In genomic region chr2:44040365-44040764, GRCh38 we compare ENCODE assay signal across 32 cellular contexts.
"Had no signal": no experiment of that assay in that cellular context is flagged by ENCODE, and none has a peak within 500 bp of the region (broad histone marks: within the 10 kb centered on the region; RNA-seq: fewer than 3 reads in every experiment).

No MANE protein-coding gene starts in this region.

- H3K9me3 ChIP-seq: adrenal gland, body of pancreas, esophagus squamous epithelium had no signal

- ATAC-seq: activated CD4-positive, alpha-beta T cell treated with anti-CD3 and anti-CD28 coated beads for 36 hours; activated CD8-positive, alpha-beta memory T cell treated with anti-CD3 and anti-CD28 coated beads, Interleukin-2, amount 10 ng/mL, durations not matched to agents 7 days and 5 days; activated CD8-positive, alpha-beta T cell treated with anti-CD3 and anti-CD28 coated beads, Interleukin-2, amount 10 ng/mL, durations not matched to agents 7 days and 5 days; activated naive CD8-positive, alpha-beta T cell treated with anti-CD3 and anti-CD28 coated beads, Interleukin-2, amount 50 U/mL, for 24 hours; body of pancreas; T-helper 17 cell had no signal

- H3K27ac ChIP-seq: adrenal gland, body of pancreas, epithelial cell of prostate, esophagus squamous epithelium, WERI-Rb-1 had no signal

- DNase-seq: activated CD4-positive, alpha-beta memory T cell treated with anti-CD3 and anti-CD28 coated beads for 36 hours; activated CD4-positive, alpha-beta T cell treated with anti-CD3 and anti-CD28 coated beads for 36 hours; activated CD4-positive, alpha-beta T cell treated with anti-CD3 and anti-CD28 coated beads, Interleukin-2, amount 10 ng/mL, durations not matched to agents 24 days and 14 days; activated CD4-positive, CD25-positive, alpha-beta regulatory T cell; activated CD4-positive, CD25-positive, alpha-beta regulatory T cell treated with anti-CD3 and anti-CD28 coated beads, Interleukin-2, amount 50 U/mL, for 72 hours; activated CD8-positive, alpha-beta memory T cell treated with anti-CD3 and anti-CD28 coated beads, Interleukin-2, amount 10 ng/mL, durations not matched to agents 7 days and 5 days; activated CD8-positive, alpha-beta memory T cell treated with anti-CD3 and anti-CD28 coated beads, Interleukin-2, amount 50 U/mL, for 4 hours; activated CD8-positive, alpha-beta T cell treated with anti-CD3 and anti-CD28 coated beads, Interleukin-2, amount 10 ng/mL, durations not matched to agents 7 days and 5 days; activated effector memory CD4-positive, alpha-beta T cell treated with anti-CD3 and anti-CD28 coated beads, Interleukin-2, amount 50 U/mL, for 16 hours; activated naive CD4-positive, alpha-beta T cell treated with anti-CD3 and anti-CD28 coated beads for 36 hours; activated naive CD8-positive, alpha-beta T cell treated with anti-CD3 and anti-CD28 coated beads for 36 hours; activated naive CD8-positive, alpha-beta T cell treated with anti-CD3 and anti-CD28 coated beads, Interleukin-2, amount 50 U/mL, for 24 hours; activated T-cell treated with anti-CD3 and anti-CD28 coated beads, Interleukin-2, amount 50 U/mL, for 1 hour; activated T-cell treated with anti-CD3 and anti-CD28 coated beads, Interleukin-2, amount 50 U/mL, for 48 hours; adrenal gland; amygdala; aorta; body of pancreas; caudate nucleus; cortex of kidney; effector CD8-positive, alpha-beta T cell; esophagus squamous epithelium; foreskin melanocyte; head of caudate nucleus; T-helper 17 cell; T1000; WERI-Rb-1 had no signal

- H3K4me1 Mint-ChIP-seq: activated CD4-positive, alpha-beta T cell treated with anti-CD3 and anti-CD28 coated beads for 36 hours; activated CD4-positive, alpha-beta T cell treated with anti-CD3 and anti-CD28 coated beads, Interleukin-2, amount 10 ng/mL, durations not matched to agents 24 days and 14 days; activated naive CD8-positive, alpha-beta T cell treated with anti-CD3 and anti-CD28 coated beads for 36 hours; activated naive CD8-positive, alpha-beta T cell treated with anti-CD3 and anti-CD28 coated beads, Interleukin-2, amount 50 U/mL, for 24 hours had no signal

- H3K4me3 ChIP-seq: adrenal gland, body of pancreas, esophagus squamous epithelium had no signal

- H3K27ac Mint-ChIP-seq: activated CD4-positive, alpha-beta memory T cell treated with anti-CD3 and anti-CD28 coated beads for 36 hours; activated CD4-positive, alpha-beta T cell treated with anti-CD3 and anti-CD28 coated beads, Interleukin-2, amount 10 ng/mL, durations not matched to agents 24 days and 14 days; activated CD8-positive, alpha-beta memory T cell treated with anti-CD3 and anti-CD28 coated beads, Interleukin-2, amount 10 ng/mL, durations not matched to agents 7 days and 5 days; activated CD8-positive, alpha-beta T cell treated with anti-CD3 and anti-CD28 coated beads, Interleukin-2, amount 10 ng/mL, durations not matched to agents 7 days and 5 days; activated naive CD4-positive, alpha-beta T cell treated with anti-CD3 and anti-CD28 coated beads for 36 hours; activated naive CD4-positive, alpha-beta T cell treated with anti-CD3 and anti-CD28 coated beads, Interleukin-2, amount 50 U/mL, for 24 hours; activated naive CD8-positive, alpha-beta T cell treated with anti-CD3 and anti-CD28 coated beads for 36 hours; activated naive CD8-positive, alpha-beta T cell treated with anti-CD3 and anti-CD28 coated beads, Interleukin-2, amount 50 U/mL, for 24 hours; activated T-helper 1 cell treated with anti-CD3 and anti-CD28 coated beads, Interleukin-12 subunit alpha, Interleukin-12 subunit beta, Interleukin-2, Interleukin-4 antibody, amounts not matched to agents 30 ng/mL and 10 ng/mL and 1 ng/mL, durations not matched to agents 14 hours and 24 hours and 36 hours; activated T-helper 2 cell treated with anti-CD3 and anti-CD28 coated beads, Interferon-gamma antibody, Interleukin-2, Interleukin-4, amounts not matched to agents 10 μg/mL and 5 μg/mL and 100 μg/mL, durations not matched to agents 14 hours and 24 hours and 36 hours; T-helper 17 cell; T-helper 2 cell treated with Interferon-gamma antibody and Interleukin-4, amounts not matched to agents 5 μg/mL and 100 μg/mL, for 36 hours had no signal

- H3K27me3 Mint-ChIP-seq: activated CD4-positive, alpha-beta memory T cell treated with anti-CD3 and anti-CD28 coated beads for 36 hours; activated CD8-positive, alpha-beta memory T cell treated with anti-CD3 and anti-CD28 coated beads, Interleukin-2, amount 10 ng/mL, durations not matched to agents 7 days and 5 days; activated naive CD4-positive, alpha-beta T cell treated with anti-CD3 and anti-CD28 coated beads, Interleukin-2, amount 50 U/mL, for 24 hours; activated naive CD8-positive, alpha-beta T cell treated with anti-CD3 and anti-CD28 coated beads for 36 hours; activated naive CD8-positive, alpha-beta T cell treated with anti-CD3 and anti-CD28 coated beads, Interleukin-2, amount 50 U/mL, for 24 hours; T-helper 17 cell had no signal

- H3K9me3 Mint-ChIP-seq: activated CD4-positive, alpha-beta memory T cell treated with anti-CD3 and anti-CD28 coated beads for 36 hours; activated CD4-positive, alpha-beta T cell treated with anti-CD3 and anti-CD28 coated beads, Interleukin-2, amount 10 ng/mL, durations not matched to agents 24 days and 14 days; activated naive CD4-positive, alpha-beta T cell treated with anti-CD3 and anti-CD28 coated beads for 36 hours; activated naive CD4-positive, alpha-beta T cell treated with anti-CD3 and anti-CD28 coated beads, Interleukin-2, amount 50 U/mL, for 24 hours; activated naive CD8-positive, alpha-beta T cell treated with anti-CD3 and anti-CD28 coated beads for 36 hours; activated naive CD8-positive, alpha-beta T cell treated with anti-CD3 and anti-CD28 coated beads, Interleukin-2, amount 50 U/mL, for 24 hours; activated T-helper 1 cell treated with anti-CD3 and anti-CD28 coated beads, Interleukin-12 subunit alpha, Interleukin-12 subunit beta, Interleukin-2, Interleukin-4 antibody, amounts not matched to agents 30 ng/mL and 10 ng/mL and 1 ng/mL, durations not matched to agents 14 hours and 24 hours and 36 hours; activated T-helper 2 cell treated with anti-CD3 and anti-CD28 coated beads, Interferon-gamma antibody, Interleukin-2, Interleukin-4, amounts not matched to agents 10 μg/mL and 5 μg/mL and 100 μg/mL, durations not matched to agents 14 hours and 24 hours and 36 hours; T-helper 2 cell treated with Interferon-gamma antibody and Interleukin-4, amounts not matched to agents 5 μg/mL and 100 μg/mL, for 36 hours had no signal

- H3K4me3 Mint-ChIP-seq: activated CD4-positive, alpha-beta memory T cell treated with anti-CD3 and anti-CD28 coated beads for 36 hours; activated CD4-positive, alpha-beta T cell treated with anti-CD3 and anti-CD28 coated beads for 36 hours; activated CD4-positive, alpha-beta T cell treated with anti-CD3 and anti-CD28 coated beads, Interleukin-2, amount 10 ng/mL, durations not matched to agents 24 days and 14 days; activated CD8-positive, alpha-beta memory T cell treated with anti-CD3 and anti-CD28 coated beads, Interleukin-2, amount 10 ng/mL, durations not matched to agents 7 days and 5 days; activated CD8-positive, alpha-beta T cell treated with anti-CD3 and anti-CD28 coated beads, Interleukin-2, amount 10 ng/mL, durations not matched to agents 7 days and 5 days; activated naive CD4-positive, alpha-beta T cell treated with anti-CD3 and anti-CD28 coated beads for 36 hours; activated naive CD4-positive, alpha-beta T cell treated with anti-CD3 and anti-CD28 coated beads, Interleukin-2, amount 50 U/mL, for 24 hours; activated naive CD8-positive, alpha-beta T cell treated with anti-CD3 and anti-CD28 coated beads for 36 hours; activated naive CD8-positive, alpha-beta T cell treated with anti-CD3 and anti-CD28 coated beads, Interleukin-2, amount 50 U/mL, for 24 hours; activated T-helper 1 cell treated with anti-CD3 and anti-CD28 coated beads, Interleukin-12 subunit alpha, Interleukin-12 subunit beta, Interleukin-2, Interleukin-4 antibody, amounts not matched to agents 30 ng/mL and 10 ng/mL and 1 ng/mL, durations not matched to agents 14 hours and 24 hours and 36 hours; T-helper 17 cell; T-helper 2 cell treated with Interferon-gamma antibody and Interleukin-4, amounts not matched to agents 5 μg/mL and 100 μg/mL, for 36 hours had no signal

- H3K36me3 Mint-ChIP-seq: activated CD4-positive, alpha-beta memory T cell treated with anti-CD3 and anti-CD28 coated beads for 36 hours; activated CD8-positive, alpha-beta memory T cell treated with anti-CD3 and anti-CD28 coated beads, Interleukin-2, amount 10 ng/mL, durations not matched to agents 7 days and 5 days; activated naive CD4-positive, alpha-beta T cell treated with anti-CD3 and anti-CD28 coated beads, Interleukin-2, amount 50 U/mL, for 24 hours; activated naive CD8-positive, alpha-beta T cell treated with anti-CD3 and anti-CD28 coated beads for 36 hours had no signal

- H3K27me3 ChIP-seq: adrenal gland, body of pancreas, esophagus squamous epithelium had no signal

- H3K36me3 ChIP-seq: adrenal gland, esophagus squamous epithelium, WERI-Rb-1 had no signal
